In genomic region chr6:41655706-41656668, GRCh38 we compare ENCODE assay signal across 11 cellular contexts. TPM values are rescaled to one million over a fixed set of nuclear protein-coding genes. Genes with fewer than 3 reads are reported as not detected.
DNase-seq lines count a peak whose midpoint lies in the region; ATAC-seq and TF ChIP-seq lines count a peak whose summit lies in the region.
"Had no signal": no experiment of that assay in that cellular context is flagged by ENCODE, and none has a peak within 500 bp of the region (broad histone marks: within the 10 kb centered on the region; RNA-seq: fewer than 3 reads in every experiment).

No MANE protein-coding gene starts in this region.

- no peaks in the 10 kb centered on the region for H3K9me2 ChIP-seq in PC-3 (replicated peaks; ENCODE audit: low read length)

- no peak overlapping the region for H2AFZ ChIP-seq in PC-3 (ENCODE audit: low read length)

- H3K4me3 Mint-ChIP-seq in endodermal cell (no peak overlapping the region), neural crest cell (no peak overlapping the region), Caco-2 (ENCODE audit: unreplicated experiment) (no peak overlapping the region)
- H3K4me3 Mint-ChIP-seq: CD8-positive, alpha-beta memory T cell had no signal

- H3K9ac ChIP-seq in PC-3 (ENCODE audit: low read length) (no peak overlapping the region), endodermal cell (ENCODE audit: extremely low read depth, low read length, poor library complexity, severe bottlenecking) (no peak overlapping the region)

- H3K9me3 ChIP-seq in PC-3 (ENCODE audit: low read length) (no peaks in the 10 kb centered on the region), endodermal cell (ENCODE audit: control insufficient read depth, low read length) (no peaks in the 10 kb centered on the region), Caco-2 (no peaks in the 10 kb centered on the region)
- H3K9me3 ChIP-seq: ascending aorta had no signal

- H3K36me3 ChIP-seq in PC-3 (ENCODE audit: low read depth, low read length) (peaks cover 3% of the 10 kb centered on the region), endodermal cell (ENCODE audit: control insufficient read depth, insufficient read depth, low read length) (no peaks in the 10 kb centered on the region), Caco-2 (ENCODE audit: control insufficient read depth, insufficient read depth, low read length) (no peaks in the 10 kb centered on the region)
- H3K36me3 ChIP-seq: ascending aorta had no signal

- H3K4me1 ChIP-seq in PC-3 (ENCODE audit: insufficient read depth, low read length) (no peaks in the 10 kb centered on the region), endodermal cell (ENCODE audit: control insufficient read depth, insufficient read depth, low read length) (peaks cover 3% of the 10 kb centered on the region), Caco-2 (peaks cover 9% of the 10 kb centered on the region)
- H3K4me1 ChIP-seq: ascending aorta had no signal

- H3K4me2 ChIP-seq in PC-3 (ENCODE audit: low read length), result no peak overlapping the region

- H3K27me3 Mint-ChIP-seq in endodermal cell (ENCODE audit: insufficient read depth) (no peaks in the 10 kb centered on the region), neural crest cell (ENCODE audit: low read depth) (peaks cover 4% of the 10 kb centered on the region), Caco-2 (ENCODE audit: insufficient read depth, unreplicated experiment) (no peaks in the 10 kb centered on the region)

- no peaks in the 10 kb centered on the region for H3K79me2 ChIP-seq in PC-3 (ENCODE audit: low read length)

- peaks cover 13% of the 10 kb centered on the region for H3K4me1 Mint-ChIP-seq in endodermal cell
- H3K4me1 Mint-ChIP-seq in neural crest cell, result peaks cover 13% of the 10 kb centered on the region
- H3K4me1 Mint-ChIP-seq in Caco-2 (ENCODE audit: low read depth, unreplicated experiment), result peaks cover 13% of the 10 kb centered on the region
- H3K4me1 Mint-ChIP-seq: CD8-positive, alpha-beta memory T cell had no signal

- H3K4me3 ChIP-seq in PC-3 (ENCODE audit: low read length), result no peak overlapping the region
- no peak overlapping the region for H3K4me3 ChIP-seq in endodermal cell (ENCODE audit: low read length)
- H3K4me3 ChIP-seq in Caco-2 (ENCODE audit: low read depth, low read length), result no peak overlapping the region
- H3K4me3 ChIP-seq: ascending aorta had no signal

- 0 out of 2 replicates have a peak, but pooled peaks cover 7% of the 10 kb centered on the region for H3K27me3 ChIP-seq in PC-3 (ENCODE audit: low read length)
- no peaks in the 10 kb centered on the region for H3K27me3 ChIP-seq in endodermal cell (ENCODE audit: control insufficient read depth, insufficient read depth, low read length, poor library complexity, severe bottlenecking)
- no peaks in the 10 kb centered on the region for H3K27me3 ChIP-seq in Caco-2 (replicated peaks; ENCODE audit: control insufficient read depth, insufficient read depth, low read length)
- H3K27me3 ChIP-seq: ascending aorta had no signal

- no peak for TF ChIP-seq CTCF in PC-3 (conservative IDR thresholded peaks at IDR 0.05; ENCODE audit: low read depth, low read length)
- TF ChIP-seq CTCF in endodermal cell (conservative IDR thresholded peaks at IDR 0.05), result no peak
- TF ChIP-seq CTCF in neural crest cell (conservative IDR thresholded peaks at IDR 0.05), result no peak
- no peak for TF ChIP-seq CTCF in Caco-2 (IDR thresholded peaks at IDR 0.05; ENCODE audit: insufficient read depth in 1 of 2, low read depth in 1 of 2, low read length in 1 of 2, severe bottlenecking in 1 of 2, unreplicated experiment in 1 of 2)

- peak; percentile 59 for ATAC-seq in PC-3
- no peak for ATAC-seq in HG03469 (IDR thresholded peaks at IDR 0.05; ENCODE audit: unreplicated experiment)

- H3K27ac Mint-ChIP-seq in endodermal cell (peak overlapping the region; percentile 5), neural crest cell (ENCODE audit: unreplicated experiment) (peak overlapping the region; percentile 79), Caco-2 (ENCODE audit: unreplicated experiment) (no peak overlapping the region)
- H3K27ac Mint-ChIP-seq: CD8-positive, alpha-beta memory T cell had no signal

- H4K20me1 ChIP-seq in PC-3 (ENCODE audit: low read length), result no peaks in the 10 kb centered on the region

- CTCF ChIA-PET in PC-3 (lab: Charles Lee) (no interaction called here), Caco-2 (lab: Charles Lee) (interaction anchor here (0.8 kb wide), 1 partner anchor 124 kb away, joined by 3 read pairs; the partner anchor contains the start of gene FRS3)

- intact Hi-C loops in PC-3 (cut with micrococcal nuclease) (no loop called here), Caco-2 (cut with micrococcal nuclease; ENCODE audit: unreplicated experiment) (no loop called here)

- H3F3A ChIP-seq in PC-3 (ENCODE audit: low read length, unreplicated experiment), result no peaks in the 10 kb centered on the region

- peaks cover 22% of the 10 kb centered on the region for H3K36me3 Mint-ChIP-seq in endodermal cell (ENCODE audit: low read depth)
- H3K36me3 Mint-ChIP-seq in neural crest cell (ENCODE audit: low read depth), result peaks cover 5% of the 10 kb centered on the region
- H3K36me3 Mint-ChIP-seq in Caco-2 (ENCODE audit: insufficient read depth, unreplicated experiment), result no peaks in the 10 kb centered on the region
- H3K36me3 Mint-ChIP-seq: CD8-positive, alpha-beta memory T cell had no signal

- POLR2A ChIA-PET in PC-3 (lab: Charles Lee; ENCODE audit: unreplicated experiment), result no interaction called here
- POLR2A ChIA-PET in Caco-2 (lab: Charles Lee), result no interaction called here

- 81 to 86% methylated on average over 8 to 21 of the region's 22 CpGs for WGBS in endodermal cell (ENCODE audit: insufficient coverage in 1 of 2, insufficient read length in 1 of 2), 2 experiments

- BruUV-seq in PC-3 (replicated peaks; lab: Mats Ljungman, UMichigan), result no TSS peak
- no TSS peak for BruUV-seq in Caco-2 (replicated peaks; lab: Mats Ljungman, UMichigan)

- H3K9me3 Mint-ChIP-seq in endodermal cell (no peaks in the 10 kb centered on the region), neural crest cell (no peaks in the 10 kb centered on the region), Caco-2 (ENCODE audit: unreplicated experiment) (no peaks in the 10 kb centered on the region)
- H3K9me3 Mint-ChIP-seq: CD8-positive, alpha-beta memory T cell had no signal

- H3K27ac ChIP-seq in PC-3 (ENCODE audit: low read length) (no peak overlapping the region), endodermal cell (ENCODE audit: low read depth, low read length) (no peak overlapping the region)
- H3K27ac ChIP-seq: ascending aorta had no signal

- DNase-seq in ELF-1 (ENCODE audit: low read depth, low spot score), result peak; percentile 59
- DNase-seq in PC-3, result no peak
- peak; percentile 66 for DNase-seq in endodermal cell
- no peak for DNase-seq in neural crest cell (ENCODE audit: low read depth, low spot score)
- DNase-seq in NK-92 treated with Interleukin-12 subunit alpha and Interleukin-12 subunit beta, amount 100 ng/mL, for 24 hours (lab: John Stamatoyannopoulos, UW), result no peak
- no peak for DNase-seq in Caco-2
- no peak for DNase-seq in nucleus accumbens (lab: John Stamatoyannopoulos, UW)
- DNase-seq: CD8-positive, alpha-beta memory T cell; NCI-H1048 had no signal

RNA-seq across cellular contexts. Expression of gene MDFI, which starts 17.7 kb away (rescaled TPM):
- total RNA-seq in PC-3 (2014; rRNA removed) (96.4 and 113 TPM in 2 replicates), endodermal cell (10 to 100 TPM; 52.7 to 80.0 TPM), neural crest cell (64.2 and 65.8 TPM in 2 replicates), Caco-2 (2022) (0.51 TPM in 1 of 2 replicates, not detected in the other)
- polyA plus RNA-seq in endodermal cell (2013, experiment 1 of 2), result 76.9 TPM
- polyA plus RNA-seq in endodermal cell (2013, experiment 2 of 2), result 84.7 TPM
- total RNA-seq: CD8-positive, alpha-beta memory T cell had no signal
- polyA plus RNA-seq: CD8-positive, alpha-beta memory T cell had no signal

Comparison
In these comparisons a context has a peak if more than half of its experiments do, and no peak if none do; other contexts are left out.
1. DNase-seq: peak in ELF-1 (single experiment) and endodermal cell (single experiment); none in PC-3 (single experiment), neural crest cell (single experiment), NK-92 treated with Interleukin-12 subunit alpha and Interleukin-12 subunit beta, amount 100 ng/mL, for 24 hours (single experiment), Caco-2 (0 of 2) and nucleus accumbens (0 of 56).
2. RNA of gene MDFI, which starts 17.7 kb away (total RNA-seq): 96.4 to 113 TPM in PC-3, 52.7 to 80.0 TPM in endodermal cell and 64.2 to 65.8 TPM in neural crest cell; 0.51 TPM in Caco-2; every median in the first group is over 10 times any median in the second.